In genomic region chr6:130019796-130020105, GRCh38 we compare ENCODE assay signal across 8 cellular contexts. TPM values are rescaled to one million over a fixed set of nuclear protein-coding genes. Genes with fewer than 3 reads are reported as not detected.
DNase-seq lines count a peak whose midpoint lies in the region; ATAC-seq and TF ChIP-seq lines count a peak whose summit lies in the region.

No MANE protein-coding gene starts in this region.

- H4K20me1 ChIP-seq in OCI-LY7 (ENCODE audit: insufficient read depth, low read length): 0 out of 2 replicates have a peak, but pooled peaks cover 11% of the 10 kb centered on the region

- BruUV-seq in OCI-LY7 (replicated peaks; lab: Mats Ljungman, UMichigan): no TSS peak

- TF ChIP-seq POLR2A in esophagus muscularis mucosa (IDR thresholded peaks at IDR 0.05; ENCODE audit: low read depth): no peak

- H3K9me3 ChIP-seq in OCI-LY7 (ENCODE audit: low read length) (no peaks in the 10 kb centered on the region), esophagus muscularis mucosa (no peaks in the 10 kb centered on the region), parathyroid adenoma (ENCODE audit: control insufficient read depth, low read length) (no peaks in the 10 kb centered on the region)

- H3K27me3 ChIP-seq in GM06990 (replicated peaks; ENCODE audit: control insufficient read depth, insufficient read depth, low read length): no peaks in the 10 kb centered on the region
- no peaks in the 10 kb centered on the region for H3K27me3 ChIP-seq in esophagus muscularis mucosa
- no peaks in the 10 kb centered on the region for H3K27me3 ChIP-seq in parathyroid adenoma (ENCODE audit: control insufficient read depth, insufficient read depth, low read length)

- H3K27ac ChIP-seq in OCI-LY7 (ENCODE audit: low read depth, low read length, poor library complexity, severe bottlenecking) (no peak overlapping the region), esophagus muscularis mucosa (replicated peaks in 1 of 4) (peak overlapping the region; percentile 77 to 83 (median 80)), parathyroid adenoma (peak overlapping the region; percentile 54)

- no peak for DNase-seq in GM06990 (ENCODE audit: extremely low read depth, insufficient read length)
- DNase-seq in OCI-LY7 (ENCODE audit: low spot score): no peak
- DNase-seq in esophagus muscularis mucosa (ENCODE audit: extremely low spot score): no peak
- no peak for DNase-seq in HT-29 (ENCODE audit: low spot score)

- 0% methylated on average over 1 of the region's 59 CpGs for WGBS in esophagus muscularis mucosa

- no peak for ATAC-seq in HG03442 (IDR thresholded peaks at IDR 0.05; ENCODE audit: unreplicated experiment)
- ATAC-seq in GM18870 (IDR thresholded peaks at IDR 0.05; ENCODE audit: unreplicated experiment): no peak
- ATAC-seq in HG03108 (IDR thresholded peaks at IDR 0.05; ENCODE audit: unreplicated experiment): no peak

- POLR2A ChIA-PET in OCI-LY7 (lab: Charles Lee): interaction anchor here (0.6 kb wide), 2 partner anchors 106 to 412 kb away, joined by 3 to 4 read pairs; no protein-coding TSS in a partner anchor

- H3K9ac ChIP-seq in parathyroid adenoma: peak overlapping the region; percentile 84

- peak overlapping the region; percentile 88 for H3K4me2 ChIP-seq in OCI-LY7 (ENCODE audit: low read length)
- peak overlapping the region; percentile 90 for H3K4me2 ChIP-seq in parathyroid adenoma (ENCODE audit: low read length)

- CTCF ChIA-PET in OCI-LY7 (lab: Charles Lee; ENCODE audit: unreplicated experiment): interaction anchor here (0.6 kb wide), 1 partner anchor 1529 kb away, joined by 4 read pairs; no protein-coding TSS in a partner anchor

- H3K4me3 ChIP-seq in GM06990 (replicated peaks; ENCODE audit: low read depth, low read length): peak overlapping the region; percentile 88
- H3K4me3 ChIP-seq in OCI-LY7 (ENCODE audit: low read depth, low read length, poor library complexity, severe bottlenecking): peak overlapping the region; percentile 74
- peak overlapping the region; percentile 68 to 93 (median 84) for H3K4me3 ChIP-seq in esophagus muscularis mucosa
- H3K4me3 ChIP-seq in parathyroid adenoma (ENCODE audit: low read depth, low read length): peak overlapping the region; percentile 80

- H3K36me3 ChIP-seq in GM06990 (ENCODE audit: control insufficient read depth, insufficient read depth, low read length): no peaks in the 10 kb centered on the region
- H3K36me3 ChIP-seq in OCI-LY7 (ENCODE audit: insufficient read depth, low read length): no peaks in the 10 kb centered on the region
- H3K36me3 ChIP-seq in esophagus muscularis mucosa: no peaks in the 10 kb centered on the region
- H3K36me3 ChIP-seq in parathyroid adenoma (ENCODE audit: control insufficient read depth, insufficient read depth, low read length): no peaks in the 10 kb centered on the region

- intact Hi-C loops in OCI-LY7 (cut with micrococcal nuclease; ENCODE audit: unreplicated experiment) (loop anchor here (2.0 kb wide), 3 partner anchors 83 to 421 kb away; no protein-coding TSS in a partner anchor), esophagus muscularis mucosa (cut with DNase I) (loop anchor here (2.0 to 5.0 kb wide), 2 partner anchors 127 to 421 kb away; no protein-coding TSS in a partner anchor)

- H3K9me2 ChIP-seq in OCI-LY7 (ENCODE audit: insufficient read depth, low read length): no peaks in the 10 kb centered on the region

- H3K79me2 ChIP-seq in OCI-LY7 (ENCODE audit: insufficient read depth, low read depth, low read length) (no peaks in the 10 kb centered on the region), parathyroid adenoma (peaks cover 8% of the 10 kb centered on the region)

- no peak for TF ChIP-seq EP300 in esophagus muscularis mucosa (IDR thresholded peaks at IDR 0.05)

- H2AFZ ChIP-seq in OCI-LY7 (ENCODE audit: low read length): peak overlapping the region; percentile 74; the same call in 1 of the 2 replicates
- H2AFZ ChIP-seq in parathyroid adenoma: peak overlapping the region; percentile 94

- H3K4me1 ChIP-seq in OCI-LY7 (ENCODE audit: insufficient read depth, low read length, poor library complexity, severe bottlenecking) (peaks cover 9% of the 10 kb centered on the region), esophagus muscularis mucosa (peaks cover 0 to 10% (median 7%) of the 10 kb centered on the region in 4 donors), parathyroid adenoma (no peaks in the 10 kb centered on the region)

- no peak for TF ChIP-seq CTCF in GM06990 (IDR thresholded peaks at IDR 0.05; ENCODE audit: insufficient read depth, low read length, poor library complexity, severe bottlenecking)
- TF ChIP-seq CTCF in OCI-LY7 (conservative IDR thresholded peaks at IDR 0.05; ENCODE audit: low read length): no peak
- no peak for TF ChIP-seq CTCF in esophagus muscularis mucosa (IDR thresholded peaks at IDR 0.05)
- TF ChIP-seq CTCF in parathyroid adenoma (IDR thresholded peaks at IDR 0.05): no peak

RNA-seq across cellular contexts. Expression of gene L3MBTL3, which starts 1.4 kb away (rescaled TPM):
- 6.4 and 7.9 TPM in 2 replicates for total RNA-seq in OCI-LY7 (2014; rRNA removed; shearing (Covaris generic))
- 7.3 and 11.0 TPM in 2 replicates for total RNA-seq in OCI-LY7 (2022)
- total RNA-seq in esophagus muscularis mucosa: 1 to 10 TPM; 3.1 to 6.7 (median 3.6) TPM
- total RNA-seq in HT-29 (2014; rRNA removed; shearing (Covaris generic)): 1.3 and 1.4 TPM in 2 replicates
